Comparison of ENCODE assay signal across 1 cellular context in genomic region chr10:116247701-116248100, GRCh38.
TF ChIP-seq lines count a peak whose summit lies in the region.

No MANE protein-coding gene starts in this region.

TF ChIP-seq in HepG2, 621 proteins besides CTCF, POLR2A, EP300 and RAD21 (continued from another document):
- no peak for TF ChIP-seq CREB1 (IDR thresholded peaks at IDR 0.05)
- no peak for TF ChIP-seq CREB1 (CRISPR knock-in tag; IDR thresholded peaks at IDR 0.05)
- no peak for TF ChIP-seq BRD4 (CRISPR knock-in tag; IDR thresholded peaks at IDR 0.05)
- TF ChIP-seq DPF2 (CRISPR knock-in tag; IDR thresholded peaks at IDR 0.05; ENCODE audit: borderline replicate concordance, low read depth), result no peak
- TF ChIP-seq HDAC2 (CRISPR knock-in tag; IDR thresholded peaks at IDR 0.05), result no peak
- TF ChIP-seq THAP11 (CRISPR knock-in tag; IDR thresholded peaks at IDR 0.05), result no peak
